ENCODE assay signal across 8 cellular contexts in the genomic region with DNA sequence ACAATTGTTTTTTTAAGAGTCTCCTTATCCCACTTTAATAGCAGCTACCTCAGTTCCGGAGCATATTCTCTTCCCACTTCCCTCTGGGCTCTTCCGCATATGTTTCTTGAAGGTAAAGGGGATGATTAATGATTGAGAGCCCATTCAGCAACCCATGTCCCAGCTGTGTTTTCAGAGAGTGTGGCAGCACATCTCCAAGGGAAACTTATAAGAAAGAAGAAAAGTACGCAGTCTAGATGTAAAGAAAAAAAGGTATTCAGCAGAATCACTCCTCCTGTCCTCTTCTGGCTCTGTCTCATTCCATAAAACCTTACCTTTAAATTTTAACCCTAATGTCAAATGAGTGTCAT. TPM values are rescaled to one million over a fixed set of nuclear protein-coding genes. Genes with fewer than 3 reads are reported as not detected.
A peak's percentile ranks its signal among the peaks of the same experiment; 100 is the strongest.
DNase-seq lines count a peak whose midpoint lies in the region; ATAC-seq and TF ChIP-seq lines count a peak whose summit lies in the region.

No MANE protein-coding gene starts in this region.

- H3K36me3 ChIP-seq in mucosa of rectum (ENCODE audit: control insufficient read depth in 2 of 2, insufficient read depth in 2 of 2, low read length in 2 of 2): no peaks in the 10 kb centered on the region

- no peak for TF ChIP-seq CTCF in GM12864 (IDR thresholded peaks at IDR 0.05; ENCODE audit: low read depth, low read length, missing control alignments)

- no peak overlapping the region for H3K27ac Mint-ChIP-seq in activated T-helper 2 cell treated with anti-CD3 and anti-CD28 coated beads, Interferon-gamma antibody, Interleukin-2, Interleukin-4, amounts not matched to agents 10 μg/mL and 5 μg/mL and 100 μg/mL, durations not matched to agents 14 hours and 24 hours and 36 hours

- H3K9me3 Mint-ChIP-seq in activated T-helper 2 cell treated with anti-CD3 and anti-CD28 coated beads, Interferon-gamma antibody, Interleukin-2, Interleukin-4, amounts not matched to agents 10 μg/mL and 5 μg/mL and 100 μg/mL, durations not matched to agents 14 hours and 24 hours and 36 hours: no peaks in the 10 kb centered on the region

- H3K9ac ChIP-seq in mucosa of rectum (ENCODE audit: low read depth in 1 of 2, low read length in 2 of 2): peak overlapping the region in 1 of 2 donors; percentile 19

- H3K4me3 ChIP-seq in GM12864 (ENCODE audit: low read depth, low read length) (peak overlapping the region; percentile 54), mucosa of rectum (ENCODE audit: low read length in 2 of 2) (peak overlapping the region; percentile 49 to 75)

- peaks cover 31% of the 10 kb centered on the region for H3K27me3 Mint-ChIP-seq in activated T-helper 2 cell treated with anti-CD3 and anti-CD28 coated beads, Interferon-gamma antibody, Interleukin-2, Interleukin-4, amounts not matched to agents 10 μg/mL and 5 μg/mL and 100 μg/mL, durations not matched to agents 14 hours and 24 hours and 36 hours (ENCODE audit: low read depth)

- H3K4me1 ChIP-seq in mucosa of rectum (ENCODE audit: control insufficient read depth in 2 of 2, insufficient read depth in 2 of 2, low read length in 2 of 2): no peaks in the 10 kb centered on the region

- no peaks in the 10 kb centered on the region for H3K27me3 ChIP-seq in mucosa of rectum (ENCODE audit: control insufficient read depth in 2 of 2, insufficient read depth in 2 of 2, low read length in 2 of 2)

- ATAC-seq in HG02763 (IDR thresholded peaks at IDR 0.05; ENCODE audit: unreplicated experiment): peak; percentile 12

- no peak overlapping the region for H3K27ac ChIP-seq in mucosa of rectum (ENCODE audit: low read depth in 2 of 2, low read length in 2 of 2)

- H3K4me1 Mint-ChIP-seq in activated T-helper 2 cell treated with anti-CD3 and anti-CD28 coated beads, Interferon-gamma antibody, Interleukin-2, Interleukin-4, amounts not matched to agents 10 μg/mL and 5 μg/mL and 100 μg/mL, durations not matched to agents 14 hours and 24 hours and 36 hours (ENCODE audit: low read depth): peaks cover 14% of the 10 kb centered on the region

- intact Hi-C loops in activated T-helper 2 cell treated with anti-CD3 and anti-CD28 coated beads, Interferon-gamma antibody, Interleukin-2, Interleukin-4, amounts not matched to agents 10 μg/mL and 5 μg/mL and 100 μg/mL, durations not matched to agents 14 hours and 24 hours and 36 hours (cut with micrococcal nuclease): loop anchor here (1.0 kb wide), 1 partner anchor 32 kb away; no protein-coding TSS in a partner anchor

- H3K4me3 Mint-ChIP-seq in activated T-helper 2 cell treated with anti-CD3 and anti-CD28 coated beads, Interferon-gamma antibody, Interleukin-2, Interleukin-4, amounts not matched to agents 10 μg/mL and 5 μg/mL and 100 μg/mL, durations not matched to agents 14 hours and 24 hours and 36 hours (ENCODE audit: low read depth): peak overlapping the region; percentile 78

- no peaks in the 10 kb centered on the region for H3K36me3 Mint-ChIP-seq in activated T-helper 2 cell treated with anti-CD3 and anti-CD28 coated beads, Interferon-gamma antibody, Interleukin-2, Interleukin-4, amounts not matched to agents 10 μg/mL and 5 μg/mL and 100 μg/mL, durations not matched to agents 14 hours and 24 hours and 36 hours (ENCODE audit: low read depth)

- no peaks in the 10 kb centered on the region for H3K9me3 ChIP-seq in mucosa of rectum (ENCODE audit: control insufficient read depth in 2 of 2, low read length in 2 of 2)

- no peak for DNase-seq in GM12864 (ENCODE audit: low read depth)
- no peak for DNase-seq in activated T-helper 2 cell treated with anti-CD3 and anti-CD28 coated beads, Interferon-gamma antibody, Interleukin-2, Interleukin-4, amounts not matched to agents 10 μg/mL and 5 μg/mL and 100 μg/mL, durations not matched to agents 14 hours and 24 hours and 36 hours (ENCODE audit: low spot score)
- DNase-seq in NCI-H1092 (lab: John Stamatoyannopoulos, UW): no peak
- DNase-seq in NCI-H1436 treated with DMSO at 0.1 percent for 48 hours (lab: John Stamatoyannopoulos, UW): no peak
- DNase-seq in activated effector memory CD4-positive, alpha-beta T cell treated with anti-CD3 and anti-CD28 coated beads, Interleukin-2, amount 50 U/mL, for 16 hours: no peak
- DNase-seq in activated CD8-positive, alpha-beta memory T cell treated with anti-CD3 and anti-CD28 coated beads, Interleukin-2, amount 50 U/mL, for 4 hours: no peak

RNA-seq across cellular contexts. Expression of a gene that starts 9.7 kb away (rescaled TPM):
- not detected in 2 replicates for total RNA-seq in activated T-helper 2 cell treated with anti-CD3 and anti-CD28 coated beads, Interferon-gamma antibody, Interleukin-2, Interleukin-4, amounts not matched to agents 10 μg/mL and 5 μg/mL and 100 μg/mL, durations not matched to agents 14 hours and 24 hours and 36 hours

RNA-seq across cellular contexts. Expression of a gene that starts 30.8 kb away (rescaled TPM):
- 46.8 and 50.3 TPM in 2 replicates for total RNA-seq in activated T-helper 2 cell treated with anti-CD3 and anti-CD28 coated beads, Interferon-gamma antibody, Interleukin-2, Interleukin-4, amounts not matched to agents 10 μg/mL and 5 μg/mL and 100 μg/mL, durations not matched to agents 14 hours and 24 hours and 36 hours
